8 cellular contexts compared by ENCODE assay signal in genomic region chr6:26123675-26124549, GRCh38.
A peak's percentile ranks its signal among the peaks of the same experiment; 100 is the strongest.
DNase-seq lines count a peak whose midpoint lies in the region; ATAC-seq and FAIRE-seq lines count a peak whose summit lies in the region.

No MANE protein-coding gene starts in this region.

- FAIRE-seq in islet of Langerhans (lab: Jason Lieb, UNC) = peak; percentile 98

- ATAC-seq in GM19043 (IDR thresholded peaks at IDR 0.05; ENCODE audit: low read depth, unreplicated experiment) = peak; percentile 60
- peak; percentile 71 for ATAC-seq in HG03354 (IDR thresholded peaks at IDR 0.05; ENCODE audit: poor library complexity, severe bottlenecking, unreplicated experiment)
- ATAC-seq in activated CD4-positive, CD25-positive, alpha-beta regulatory T cell treated with anti-CD3 and anti-CD28 coated beads, Interleukin-2, amount 50 U/mL, for 24 hours = peak; percentile 83 to 84

- DNase-seq in AG20443 (ENCODE audit: low spot score) (peak; percentile 94), NCI-H446 (lab: John Stamatoyannopoulos, UW) (peak; percentile 97 to 98), cerebellar nuclear complex (lab: John Stamatoyannopoulos, UW) (peak; percentile 85 to 88)
- peak; percentile 63 to 69 for DNase-seq in stimulated activated CD4-positive, alpha-beta T cell treated with anti-CD3 and anti-CD28 coated beads, Interleukin-12 subunit alpha, Interleukin-12 subunit beta, amount 100 ng/mL, for 24 hours (ENCODE audit: low read depth in 2 of 2)

Comparison
In these comparisons a context has a peak if more than half of its experiments do, and no peak if none do; other contexts are left out.
1. Peak in every context shown above with its lines: DNase-seq and ATAC-seq.